In genomic region chr7:138066954-138067394, GRCh38 we compare ENCODE assay signal across 1 cellular context.
A peak's percentile ranks its signal among the peaks of the same experiment; 100 is the strongest.
TF ChIP-seq lines count a peak whose summit lies in the region.

No MANE protein-coding gene starts in this region.

TF ChIP-seq in HepG2, 621 proteins besides CTCF, POLR2A, EP300 and RAD21 (continued from another document and continues in another):
- TF ChIP-seq PAXIP1 (CRISPR knock-in tag; conservative IDR thresholded peaks at IDR 0.05) (peak; percentile 89), ZBTB26 (CRISPR knock-in tag; IDR thresholded peaks at IDR 0.05; ENCODE audit: borderline replicate concordance) (no peak), PREB (CRISPR knock-in tag; IDR thresholded peaks at IDR 0.05) (no peak), ZNF629 (CRISPR knock-in tag; conservative IDR thresholded peaks at IDR 0.05) (peak; percentile 37; the same call in 1 of the 2 replicates), AHDC1 (CRISPR knock-in tag; IDR thresholded peaks at IDR 0.05; ENCODE audit: borderline replicate concordance) (peak; percentile 83; the same call in 1 of the 2 replicates), ZNF547 (CRISPR knock-in tag; IDR thresholded peaks at IDR 0.05) (no peak), ZNF263 (CRISPR knock-in tag; IDR thresholded peaks at IDR 0.05) (no peak), ZFP91 (CRISPR knock-in tag; IDR thresholded peaks at IDR 0.05; ENCODE audit: borderline replicate concordance) (no peak), ZNF333 (CRISPR knock-in tag; IDR thresholded peaks at IDR 0.05; ENCODE audit: borderline replicate concordance) (no peak), FOSL1 (CRISPR knock-in tag; IDR thresholded peaks at IDR 0.05; ENCODE audit: borderline replicate concordance) (no peak), HMGXB4 (CRISPR knock-in tag; IDR thresholded peaks at IDR 0.05; ENCODE audit: borderline replicate concordance in 1 of 2, low read depth in 1 of 2) (no peak), CREB3 (CRISPR knock-in tag; IDR thresholded peaks at IDR 0.05) (no peak), CHCHD3 (CRISPR knock-in tag; IDR thresholded peaks at IDR 0.05) (no peak), PRPF4 (IDR thresholded peaks at IDR 0.05; ENCODE audit: low read depth, low read length, poor library complexity, severe bottlenecking) (no peak), TRAFD1 (CRISPR knock-in tag; IDR thresholded peaks at IDR 0.05; ENCODE audit: borderline replicate concordance) (no peak), E2F2 (CRISPR knock-in tag; IDR thresholded peaks at IDR 0.05; ENCODE audit: borderline replicate concordance) (no peak), FOXO1 (CRISPR knock-in tag; IDR thresholded peaks at IDR 0.05) (peak; percentile 45; the same call in 1 of the 2 replicates), ZNF747 (CRISPR knock-in tag; IDR thresholded peaks at IDR 0.05; ENCODE audit: borderline replicate concordance) (no peak), MTA3 (CRISPR knock-in tag; IDR thresholded peaks at IDR 0.05) (no peak), SRSF9 (IDR thresholded peaks at IDR 0.05; ENCODE audit: borderline replicate concordance, insufficient read depth, low read depth, low read length, poor library complexity, severe bottlenecking) (no peak), SMARCE1 (IDR thresholded peaks at IDR 0.05; ENCODE audit: borderline replicate concordance) (no peak), ZNF446 (CRISPR knock-in tag; IDR thresholded peaks at IDR 0.05) (no peak), ZNF576 (CRISPR knock-in tag; IDR thresholded peaks at IDR 0.05) (no peak), SNAPC5 (CRISPR knock-in tag; IDR thresholded peaks at IDR 0.05; ENCODE audit: borderline replicate concordance) (no peak), TP53 (CRISPR knock-in tag; conservative IDR thresholded peaks at IDR 0.05) (no peak), HMG20A (CRISPR knock-in tag; IDR thresholded peaks at IDR 0.05; ENCODE audit: borderline replicate concordance) (peak; percentile 36; the same call in 1 of the 2 replicates), IRX3 (CRISPR knock-in tag; IDR thresholded peaks at IDR 0.05; ENCODE audit: borderline replicate concordance, low read depth) (no peak), ZZZ3 (CRISPR knock-in tag; IDR thresholded peaks at IDR 0.05; ENCODE audit: borderline replicate concordance) (no peak), ZFY (CRISPR knock-in tag; IDR thresholded peaks at IDR 0.05) (no peak), ZBTB7B (CRISPR knock-in tag; IDR thresholded peaks at IDR 0.05) (peak; percentile 68; the same call in 1 of the 2 replicates), MTA1 (CRISPR knock-in tag; IDR thresholded peaks at IDR 0.05; ENCODE audit: borderline replicate concordance) (no peak; the same call in 1 of the 2 replicates), ZNF776 (CRISPR knock-in tag; IDR thresholded peaks at IDR 0.05) (no peak), GLMP (CRISPR knock-in tag; IDR thresholded peaks at IDR 0.05; ENCODE audit: borderline replicate concordance) (no peak)
